18 cellular contexts compared by ENCODE assay signal in the genomic region with DNA sequence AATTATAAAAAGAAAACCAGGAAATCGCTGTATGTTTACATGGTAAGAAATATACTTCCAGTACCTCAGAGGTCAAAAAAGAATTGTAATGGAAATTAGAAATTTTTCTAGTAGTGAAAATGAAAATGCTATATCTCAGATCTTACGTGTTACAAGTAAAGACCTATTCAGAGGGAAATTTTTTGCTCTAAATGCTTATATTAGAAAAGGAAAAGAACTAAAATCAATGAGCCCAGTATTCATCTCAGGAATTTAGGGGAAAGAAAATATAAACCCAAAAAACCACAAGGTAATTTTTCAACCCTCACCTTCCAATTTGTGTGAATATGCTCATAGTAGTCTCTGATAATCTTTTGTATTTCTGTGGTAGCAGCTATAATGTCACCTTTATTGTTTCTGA.
A peak's percentile ranks its signal among the peaks of the same experiment; 100 is the strongest.
DNase-seq lines count a peak whose midpoint lies in the region; ATAC-seq and TF ChIP-seq lines count a peak whose summit lies in the region.
"Had no signal": no experiment of that assay in that cellular context is flagged by ENCODE, and none has a peak within 500 bp of the region (broad histone marks: within the 10 kb centered on the region; RNA-seq: fewer than 3 reads in every experiment).

No MANE protein-coding gene starts in this region.

- 98% methylated on average over 2 of the region's 2 CpGs for WGBS in GM23248 (ENCODE audit: low coverage in 1 of 2, low lambda C conversion rate in 2 of 2, missing lambda C conversion rate in 2 of 2), 2 experiments

- ATAC-seq in GM18508 (IDR thresholded peaks at IDR 0.05; ENCODE audit: insufficient read depth, unreplicated experiment), result peak; percentile 73
- peak; percentile 72 for ATAC-seq in GM19372 (IDR thresholded peaks at IDR 0.05; ENCODE audit: low read depth, unreplicated experiment)
- ATAC-seq in HG02840 (IDR thresholded peaks at IDR 0.05; ENCODE audit: low FRiP score, unreplicated experiment), result peak; percentile 67
- ATAC-seq in natural killer cell treated with Interleukin-12 subunit alpha and Interleukin-12 subunit beta and Interleukin-15 and Interleukin-18, amount 100 ng/mL, for 72 hours, result no peak
- ATAC-seq: gastroesophageal sphincter, right cardiac atrium had no signal

- BruUV-seq in A673 (replicated peaks; lab: Mats Ljungman, UMichigan), result no TSS peak

- no peak overlapping the region for H2AFZ ChIP-seq in GM23248
- H2AFZ ChIP-seq: neural progenitor cell had no signal

- POLR2A ChIA-PET in A673 (lab: Charles Lee; ENCODE audit: low non-redundant PET), result no interaction called here

- H3K36me3 ChIP-seq in A673 (ENCODE audit: insufficient read depth, low read length, poor library complexity, severe bottlenecking) (no peaks in the 10 kb centered on the region), GM23248 (ENCODE audit: low read depth) (peaks cover 14% of the 10 kb centered on the region)

- H3K79me2 ChIP-seq in GM23248 (ENCODE audit: insufficient read depth), result no peaks in the 10 kb centered on the region

- H3K4me1 ChIP-seq in A673 (ENCODE audit: insufficient read depth, low read length, poor library complexity, severe bottlenecking) (no peaks in the 10 kb centered on the region), GM23248 (ENCODE audit: insufficient read depth) (no peaks in the 10 kb centered on the region)
- H3K4me1 ChIP-seq: gastroesophageal sphincter, neural progenitor cell had no signal

- H3K27me3 ChIP-seq in A673 (replicated peaks; ENCODE audit: insufficient read depth, low read depth, low read length, poor library complexity), result no peaks in the 10 kb centered on the region
- H3K27me3 ChIP-seq in GM23248 (replicated peaks; ENCODE audit: insufficient read depth), result no peaks in the 10 kb centered on the region
- H3K27me3 ChIP-seq: gastroesophageal sphincter, neural progenitor cell had no signal

- H3F3A ChIP-seq in GM23248 (ENCODE audit: insufficient read depth), result no peaks in the 10 kb centered on the region; the same call in 1 of the 2 replicates

- H3K9me2 ChIP-seq in GM23248 (ENCODE audit: insufficient read depth), result no peaks in the 10 kb centered on the region

- H3K4me3 Mint-ChIP-seq in activated T-helper 2 cell treated with anti-CD3 and anti-CD28 coated beads, Interferon-gamma antibody, Interleukin-2, Interleukin-4, amounts not matched to agents 10 μg/mL and 5 μg/mL and 100 μg/mL, durations not matched to agents 14 hours and 24 hours and 36 hours (ENCODE audit: low read depth), result no peak overlapping the region
- no peak overlapping the region for H3K4me3 Mint-ChIP-seq in natural killer cell treated with Interleukin-12 subunit alpha and Interleukin-12 subunit beta and Interleukin-15 and Interleukin-18, amount 100 ng/mL, for 72 hours
- H3K4me3 Mint-ChIP-seq: neural progenitor cell had no signal

- no peaks in the 10 kb centered on the region for H3K27me3 Mint-ChIP-seq in activated T-helper 2 cell treated with anti-CD3 and anti-CD28 coated beads, Interferon-gamma antibody, Interleukin-2, Interleukin-4, amounts not matched to agents 10 μg/mL and 5 μg/mL and 100 μg/mL, durations not matched to agents 14 hours and 24 hours and 36 hours (ENCODE audit: low read depth)
- no peaks in the 10 kb centered on the region for H3K27me3 Mint-ChIP-seq in natural killer cell treated with Interleukin-12 subunit alpha and Interleukin-12 subunit beta and Interleukin-15 and Interleukin-18, amount 100 ng/mL, for 72 hours

- H3K9me3 ChIP-seq in A673 (ENCODE audit: low read depth, low read length, poor library complexity, severe bottlenecking) (no peaks in the 10 kb centered on the region), GM23248 (ENCODE audit: low read depth) (no peaks in the 10 kb centered on the region)
- H3K9me3 ChIP-seq: gastroesophageal sphincter had no signal

- DNase-seq in activated T-helper 2 cell treated with anti-CD3 and anti-CD28 coated beads, Interferon-gamma antibody, Interleukin-2, Interleukin-4, amounts not matched to agents 10 μg/mL and 5 μg/mL and 100 μg/mL, durations not matched to agents 14 hours and 24 hours and 36 hours (ENCODE audit: low spot score), result no peak
- DNase-seq in A673 (ENCODE audit: low spot score), result no peak
- DNase-seq in GM23248, result no peak
- DNase-seq in NCI-H2107 (lab: John Stamatoyannopoulos, UW), result no peak
- no peak for DNase-seq in natural killer cell treated with Interleukin-12 subunit alpha and Interleukin-12 subunit beta and Interleukin-15 and Interleukin-18, amount 100 ng/mL, for 72 hours (ENCODE audit: low spot score)
- DNase-seq: activated CD4-positive, alpha-beta T cell treated with anti-CD3 and anti-CD28 coated beads, Interleukin-2, amount 50 U/mL, for 1 hour; aorta; DMS 273 treated with DMSO at 0.1 percent for 48 hours; NCI-H187 treated with DMSO at 0.1 percent for 48 hours; NCI-H524 treated with DMSO at 0.1 percent for 48 hours; right cardiac atrium; stimulated activated CD8-positive, alpha-beta memory T cell treated with anti-CD3 and anti-CD28 coated beads, Interleukin-4, amount 100 ng/mL, for 48 hours; trophoblast cell had no signal

- peaks cover 52% of the 10 kb centered on the region for H3K36me3 Mint-ChIP-seq in activated T-helper 2 cell treated with anti-CD3 and anti-CD28 coated beads, Interferon-gamma antibody, Interleukin-2, Interleukin-4, amounts not matched to agents 10 μg/mL and 5 μg/mL and 100 μg/mL, durations not matched to agents 14 hours and 24 hours and 36 hours (ENCODE audit: low read depth)
- peaks cover 14% of the 10 kb centered on the region for H3K36me3 Mint-ChIP-seq in natural killer cell treated with Interleukin-12 subunit alpha and Interleukin-12 subunit beta and Interleukin-15 and Interleukin-18, amount 100 ng/mL, for 72 hours

- no peak for TF ChIP-seq CTCF in A673 (conservative IDR thresholded peaks at IDR 0.05; ENCODE audit: low read depth, low read length)

- H3K27ac ChIP-seq in A673 (ENCODE audit: low read depth, low read length, poor library complexity, severe bottlenecking) (no peak overlapping the region), GM23248 (no peak overlapping the region)
- H3K27ac ChIP-seq: gastroesophageal sphincter, neural progenitor cell had no signal

- H3K9me3 Mint-ChIP-seq in activated T-helper 2 cell treated with anti-CD3 and anti-CD28 coated beads, Interferon-gamma antibody, Interleukin-2, Interleukin-4, amounts not matched to agents 10 μg/mL and 5 μg/mL and 100 μg/mL, durations not matched to agents 14 hours and 24 hours and 36 hours, result peaks cover 12% of the 10 kb centered on the region
- H3K9me3 Mint-ChIP-seq in natural killer cell treated with Interleukin-12 subunit alpha and Interleukin-12 subunit beta and Interleukin-15 and Interleukin-18, amount 100 ng/mL, for 72 hours, result no peaks in the 10 kb centered on the region
- H3K9me3 Mint-ChIP-seq: neural progenitor cell had no signal

- no peak overlapping the region for H3K9ac ChIP-seq in GM23248
- H3K9ac ChIP-seq: neural progenitor cell had no signal

- peaks cover 12% of the 10 kb centered on the region for H3K4me1 Mint-ChIP-seq in activated T-helper 2 cell treated with anti-CD3 and anti-CD28 coated beads, Interferon-gamma antibody, Interleukin-2, Interleukin-4, amounts not matched to agents 10 μg/mL and 5 μg/mL and 100 μg/mL, durations not matched to agents 14 hours and 24 hours and 36 hours (ENCODE audit: low read depth)
- H3K4me1 Mint-ChIP-seq in natural killer cell treated with Interleukin-12 subunit alpha and Interleukin-12 subunit beta and Interleukin-15 and Interleukin-18, amount 100 ng/mL, for 72 hours (ENCODE audit: low read depth in 2 of 2), result no peaks in the 10 kb centered on the region
- H3K4me1 Mint-ChIP-seq: neural progenitor cell had no signal

- CTCF ChIA-PET in A673 (lab: Charles Lee), result no interaction called here

- H3K4me2 ChIP-seq in GM23248 (ENCODE audit: unreplicated experiment), result no peak overlapping the region
- H3K4me2 ChIP-seq: neural progenitor cell had no signal

- in situ Hi-C loops in GM23248 (cut with MboI), result no loop called here

- intact Hi-C loops in activated T-helper 2 cell treated with anti-CD3 and anti-CD28 coated beads, Interferon-gamma antibody, Interleukin-2, Interleukin-4, amounts not matched to agents 10 μg/mL and 5 μg/mL and 100 μg/mL, durations not matched to agents 14 hours and 24 hours and 36 hours (cut with micrococcal nuclease), result loop anchor here (1.0 to 2.0 kb wide), 3 partner anchors 120 to 522 kb away; partner anchors contain the start of gene EIF4E
- intact Hi-C loops in A673 (cut with micrococcal nuclease; ENCODE audit: unreplicated experiment), result no loop called here

- peak overlapping the region; percentile 51 for H3K27ac Mint-ChIP-seq in activated T-helper 2 cell treated with anti-CD3 and anti-CD28 coated beads, Interferon-gamma antibody, Interleukin-2, Interleukin-4, amounts not matched to agents 10 μg/mL and 5 μg/mL and 100 μg/mL, durations not matched to agents 14 hours and 24 hours and 36 hours
- H3K27ac Mint-ChIP-seq in natural killer cell treated with Interleukin-12 subunit alpha and Interleukin-12 subunit beta and Interleukin-15 and Interleukin-18, amount 100 ng/mL, for 72 hours, result no peak overlapping the region
- H3K27ac Mint-ChIP-seq: neural progenitor cell had no signal

- no peaks in the 10 kb centered on the region for H4K20me1 ChIP-seq in GM23248 (ENCODE audit: insufficient read depth)

- H3K4me3 ChIP-seq in A673 (ENCODE audit: low read depth, low read length, poor library complexity, severe bottlenecking) (no peak overlapping the region), GM23248 (no peak overlapping the region)
- H3K4me3 ChIP-seq: gastroesophageal sphincter, neural progenitor cell had no signal

Comparison
In these comparisons a context has a peak if more than half of its experiments do, and no peak if none do; other contexts are left out.
1. ATAC-seq: peak in GM18508 (single experiment), GM19372 (single experiment) and HG02840 (single experiment); none in natural killer cell treated with Interleukin-12 subunit alpha and Interleukin-12 subunit beta and Interleukin-15 and Interleukin-18, amount 100 ng/mL, for 72 hours (0 of 2).